ENCODE assay signal across 13 cellular contexts in the genomic region with DNA sequence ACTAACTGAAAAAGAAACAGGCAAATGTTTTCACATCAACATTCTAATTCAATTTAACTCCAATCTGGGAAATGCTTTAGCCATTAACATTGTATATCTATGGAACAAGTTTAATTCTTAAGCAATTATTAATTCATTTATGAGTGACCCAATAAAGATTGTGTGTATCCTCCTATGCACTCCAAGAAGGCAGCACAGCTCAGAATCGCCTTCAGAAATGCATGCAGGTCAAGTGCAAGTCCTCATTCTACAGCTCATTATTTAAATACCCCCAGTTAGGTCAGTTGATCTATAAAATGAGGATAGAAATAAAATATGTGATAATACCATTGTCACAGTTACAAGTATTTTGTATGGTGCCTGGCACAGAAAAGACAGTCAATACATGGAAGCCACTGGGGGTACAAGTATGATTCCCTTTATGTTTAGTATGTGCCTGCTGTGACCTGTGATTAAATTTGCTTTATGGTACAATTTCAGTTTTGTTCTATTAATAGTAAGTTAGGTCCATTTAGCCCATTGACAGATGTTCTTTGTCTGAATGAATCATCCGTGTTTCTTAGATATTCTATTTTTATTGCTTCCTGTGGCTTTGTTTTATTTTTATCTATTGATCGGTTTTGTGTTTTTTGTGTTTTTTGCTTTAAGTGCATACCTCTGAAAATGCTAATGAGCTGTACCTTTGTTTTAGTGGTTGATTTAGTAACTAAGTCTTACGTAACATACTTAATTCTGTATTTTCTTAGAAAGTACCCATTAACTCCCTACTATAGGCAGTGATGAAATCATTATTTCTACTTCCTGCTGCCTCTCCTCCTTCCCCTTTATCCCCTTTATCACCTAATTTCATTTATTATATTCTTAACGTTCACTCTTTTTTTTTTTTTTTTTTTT. TPM values are rescaled to one million over a fixed set of nuclear protein-coding genes. Genes with fewer than 3 reads are reported as not detected.
DNase-seq lines count a peak whose midpoint lies in the region; ATAC-seq, FAIRE-seq and TF ChIP-seq lines count a peak whose summit lies in the region.
"Had no signal": no experiment of that assay in that cellular context is flagged by ENCODE, and none has a peak within 500 bp of the region (broad histone marks: within the 10 kb centered on the region; RNA-seq: fewer than 3 reads in every experiment).

No MANE protein-coding gene starts in this region.

- no peaks in the 10 kb centered on the region for H3K9me3 ChIP-seq in pancreas
- H3K9me3 ChIP-seq: thyroid gland had no signal

- no peak for FAIRE-seq in pancreas (lab: Jason Lieb, UNC)
- FAIRE-seq: TTC549 had no signal

- TF ChIP-seq CTCF in pancreas (IDR thresholded peaks at IDR 0.05) = no peak

- no peaks in the 10 kb centered on the region for H3K4me1 ChIP-seq in pancreas
- H3K4me1 ChIP-seq: thyroid gland had no signal

- DNase-seq in RPMI8226 (peak; percentile 8), NCI-H2196 treated with DMSO at 0.1 percent for 48 hours (lab: John Stamatoyannopoulos, UW; ENCODE audit: unreplicated experiment) (no peak), 8988T (no peak), pancreas (no peak), EL (no peak)
- DNase-seq: activated naive CD4-positive, alpha-beta T cell treated with anti-CD3 and anti-CD28 coated beads for 36 hours; natural killer cell; thyroid gland had no signal

- peaks cover 0 to 10% (median 2%) of the 10 kb centered on the region in 4 donors for H3K27me3 ChIP-seq in pancreas
- H3K27me3 ChIP-seq: thyroid gland had no signal

- ATAC-seq in GM18499 (IDR thresholded peaks at IDR 0.05; ENCODE audit: insufficient read depth, unreplicated experiment) = peak; percentile 69
- ATAC-seq in GM21515 (IDR thresholded peaks at IDR 0.05; ENCODE audit: unreplicated experiment) = peak; percentile 75
- peak; percentile 84 for ATAC-seq in HG03354 (IDR thresholded peaks at IDR 0.05; ENCODE audit: poor library complexity, severe bottlenecking, unreplicated experiment)
- no peak for ATAC-seq in pancreas
- ATAC-seq: natural killer cell had no signal

- no peak overlapping the region for H3K4me3 ChIP-seq in pancreas
- H3K4me3 ChIP-seq: thyroid gland had no signal

- no peaks in the 10 kb centered on the region for H3K36me3 ChIP-seq in pancreas
- H3K36me3 ChIP-seq: thyroid gland had no signal

- no peak overlapping the region for H3K27ac ChIP-seq in pancreas
- H3K27ac ChIP-seq: C4-2B, thyroid gland had no signal

- intact Hi-C loops in pancreas (cut with DNase I) = no loop called here

- 55 to 68% methylated on average over 5 of the region's 5 CpGs for WGBS in pancreas, 2 donors

RNA-seq across cellular contexts. Expression of a gene that starts 42.8 kb away (rescaled TPM):
- 1 to 10 TPM in 3 of 6 donors, under 1 TPM in 3; 0.46 to 3.9 (median 1.5) TPM for total RNA-seq in pancreas
- polyA plus RNA-seq in pancreas = 1 to 10 TPM; 1.1 to 1.2 TPM
- total RNA-seq: activated naive CD4-positive, alpha-beta T cell treated with anti-CD3 and anti-CD28 coated beads for 36 hours; natural killer cell had no signal

Comparison
In these comparisons a context has a peak if more than half of its experiments do, and no peak if none do; other contexts are left out.
1. ATAC-seq: peak in GM18499 (single experiment), GM21515 (single experiment) and HG03354 (single experiment); none in pancreas (0 of 4).